1 cellular context compared by ENCODE assay signal in the genomic region with DNA sequence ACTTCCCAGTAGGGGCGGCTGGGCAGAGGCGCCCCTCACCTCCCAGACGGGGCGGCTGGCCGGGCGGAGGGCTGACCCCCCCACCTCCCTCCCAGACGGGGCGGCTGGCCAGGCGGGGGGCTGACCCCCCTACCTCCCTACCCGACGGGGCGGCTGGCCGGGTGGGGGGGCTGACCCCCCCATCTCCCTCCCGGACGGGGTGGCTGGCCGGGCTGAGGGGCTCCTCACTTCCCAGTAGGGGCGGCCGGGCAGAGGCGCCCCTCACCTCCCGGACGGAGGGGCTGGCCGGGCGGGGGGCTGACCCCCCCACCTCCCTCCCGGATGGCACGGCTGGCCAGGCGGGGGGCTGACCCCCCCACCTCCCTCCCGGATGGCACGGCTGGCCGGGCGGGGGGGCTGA.
DNase-seq lines count a peak whose midpoint lies in the region; FAIRE-seq and TF ChIP-seq lines count a peak whose summit lies in the region.
"Not testable (repeated sequence)": the region's sequence is repeated elsewhere in the genome, so short reads cannot be mapped to it uniquely, and the experiment has no call there.

No MANE protein-coding gene starts in this region.

- not testable (repeated sequence) for H3K9ac ChIP-seq in kidney (ENCODE audit: low read length in 2 of 2)

- not testable (repeated sequence) for H3K27ac ChIP-seq in kidney (ENCODE audit: low read depth in 2 of 2, low read length in 2 of 2)

- not testable (repeated sequence) for H3K9me3 ChIP-seq in kidney (ENCODE audit: control insufficient read depth in 1 of 2, low read length in 2 of 2)

- TF ChIP-seq CTCF in kidney (IDR thresholded peaks at IDR 0.05; ENCODE audit: borderline replicate concordance, extremely low read depth, insufficient read depth): not testable (repeated sequence)

- H3K4me1 ChIP-seq in kidney (ENCODE audit: control insufficient read depth in 1 of 2, insufficient read depth in 1 of 2, low read depth in 1 of 2, low read length in 2 of 2): not testable (repeated sequence)

- H3K36me3 ChIP-seq in kidney (ENCODE audit: control insufficient read depth in 1 of 2, insufficient read depth in 2 of 2, low read length in 2 of 2): not testable (repeated sequence)

- H3K4me3 ChIP-seq in kidney (ENCODE audit: low read length in 2 of 2): not testable (repeated sequence)

- intact Hi-C loops in kidney (cut with DNase I): not testable (repeated sequence)

- FAIRE-seq in kidney (lab: Jason Lieb, UNC): not testable (repeated sequence)

- peak; percentile 39 for DNase-seq in kidney
